10 cellular contexts compared by ENCODE assay signal in the genomic region with DNA sequence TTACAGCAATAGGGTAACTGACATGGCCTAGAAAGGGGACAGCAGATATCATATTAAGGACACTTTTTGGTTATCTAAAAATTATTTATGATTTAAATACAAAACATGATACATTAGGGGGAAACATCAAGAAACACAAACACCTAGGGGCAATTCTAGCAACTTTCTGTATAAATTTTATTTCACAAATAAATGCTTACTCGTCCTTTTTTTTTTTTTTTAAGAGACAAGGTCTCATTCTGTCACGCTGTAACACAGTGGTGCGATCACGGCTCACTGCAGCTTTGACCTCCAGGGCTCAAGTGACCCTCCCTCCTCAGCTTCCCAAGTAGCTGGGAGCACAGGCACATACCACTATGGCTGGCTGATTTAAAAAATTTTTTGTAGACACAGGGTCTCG.
"Had no signal": no experiment of that assay in that cellular context is flagged by ENCODE, and none has a peak within 500 bp of the region (broad histone marks: within the 10 kb centered on the region; RNA-seq: fewer than 3 reads in every experiment).

No MANE protein-coding gene starts in this region.

- H3K27ac ChIP-seq: HL-60, KMS-11 had no signal

- H3K4me1 ChIP-seq: HAP-1 had no signal

- H3K36me3 ChIP-seq: HAP-1 had no signal

- H3K4me3 ChIP-seq: GM23338, HAP-1 had no signal

- H3K9me3 ChIP-seq: HAP-1 had no signal

- DNase-seq: H7, HFFc6, KBM-7 had no signal

- H3K9ac ChIP-seq: KMS-11 had no signal

- H3K4me2 ChIP-seq: GM23338, KMS-11 had no signal

- FAIRE-seq: H1, HepG2 had no signal

- H2AFZ ChIP-seq: GM23338 had no signal

- ATAC-seq: GM23338, HCT116, HepG2 had no signal
